22 cellular contexts compared by ENCODE assay signal in the genomic region with DNA sequence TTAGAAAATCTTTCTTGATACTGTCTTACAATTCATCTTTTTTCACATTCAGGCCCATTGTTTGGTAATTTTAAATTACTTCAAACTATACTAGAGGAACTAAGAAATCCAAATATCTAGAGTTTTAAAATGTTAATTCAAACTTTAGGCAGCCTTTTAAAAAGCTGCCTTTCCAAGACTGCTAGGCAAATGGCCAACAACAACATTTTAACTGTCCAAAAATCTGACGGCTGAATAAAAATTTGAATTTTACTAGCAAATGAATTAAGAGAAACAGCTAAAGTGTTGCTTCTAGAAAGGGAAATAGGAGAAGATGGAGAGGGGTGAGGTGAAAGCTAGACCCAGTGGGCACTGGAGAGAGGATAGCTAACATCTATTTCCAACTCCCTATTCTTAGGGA. TPM values are rescaled to one million over a fixed set of nuclear protein-coding genes. Genes with fewer than 3 reads are reported as not detected.
DNase-seq lines count a peak whose midpoint lies in the region; ATAC-seq and TF ChIP-seq lines count a peak whose summit lies in the region.
"Had no signal": no experiment of that assay in that cellular context is flagged by ENCODE, and none has a peak within 500 bp of the region (broad histone marks: within the 10 kb centered on the region; RNA-seq: fewer than 3 reads in every experiment).

No MANE protein-coding gene starts in this region.

- peak overlapping the region; percentile 89 for H3K4me2 ChIP-seq in GM23248 (ENCODE audit: unreplicated experiment)
- peak overlapping the region; percentile 46 for H3K4me2 ChIP-seq in fibroblast of lung (ENCODE audit: extremely low read depth, insufficient read depth, low read length)
- peak overlapping the region; percentile 69 for H3K4me2 ChIP-seq in osteoblast (ENCODE audit: insufficient read depth, low read length)

- H3K4me3 ChIP-seq in GM23248 (peak overlapping the region; percentile 21; the same call in 1 of the 2 replicates), ascending aorta (no peak overlapping the region), fibroblast of lung (replicated peaks in 1 of 4; ENCODE audit: control extremely low read depth in 1 of 4, insufficient read depth in 1 of 4, low read depth in 3 of 4, low read length in 4 of 4) (peak overlapping the region in 1 of 4 experiments; percentile 15), osteoblast (ENCODE audit: insufficient read depth, low read length) (peak overlapping the region; percentile 23), sigmoid colon (no peak overlapping the region)
- H3K4me3 ChIP-seq: esophagus muscularis mucosa, ovary, right lobe of liver had no signal

- no peaks in the 10 kb centered on the region for H3K9me2 ChIP-seq in GM23248 (ENCODE audit: insufficient read depth)

- H3K9ac ChIP-seq in GM23248 = peak overlapping the region; percentile 7
- H3K9ac ChIP-seq in fibroblast of lung (ENCODE audit: insufficient read depth, low read length) = no peak overlapping the region

- H3K4me1 ChIP-seq in GM23248 (ENCODE audit: insufficient read depth) (peaks cover 78% of the 10 kb centered on the region), ascending aorta (no peaks in the 10 kb centered on the region), fibroblast of lung (ENCODE audit: control insufficient read depth, extremely low read depth, insufficient read depth, low read length) (peaks cover 9% of the 10 kb centered on the region), osteoblast (ENCODE audit: insufficient read depth, low read length) (peaks cover 63% of the 10 kb centered on the region), sigmoid colon (peaks cover 0 to 27% (median 12%) of the 10 kb centered on the region in 4 donors)

- H3K9me3 ChIP-seq in GM23248 (ENCODE audit: low read depth) (no peaks in the 10 kb centered on the region), ascending aorta (peaks cover 0 to 4% of the 10 kb centered on the region in 2 donors), fibroblast of lung (ENCODE audit: control insufficient read depth, insufficient read depth, low read depth, low read length) (no peaks in the 10 kb centered on the region), osteoblast (ENCODE audit: low read depth, low read length) (no peaks in the 10 kb centered on the region), sigmoid colon (no peaks in the 10 kb centered on the region)
- H3K9me3 ChIP-seq: esophagus muscularis mucosa, ovary, right lobe of liver had no signal

- no peaks in the 10 kb centered on the region for H4K20me1 ChIP-seq in GM23248 (ENCODE audit: insufficient read depth)
- no peaks in the 10 kb centered on the region for H4K20me1 ChIP-seq in fibroblast of lung (ENCODE audit: control insufficient read depth, extremely low read depth, insufficient read depth, low read length)
- no peaks in the 10 kb centered on the region for H4K20me1 ChIP-seq in osteoblast (ENCODE audit: insufficient read depth, low read length)

- TF ChIP-seq POLR2A in sigmoid colon (IDR thresholded peaks at IDR 0.05) = no peak

- H2AFZ ChIP-seq in GM23248 = no peak overlapping the region
- no peak overlapping the region for H2AFZ ChIP-seq in fibroblast of lung (ENCODE audit: low read length)
- H2AFZ ChIP-seq in osteoblast (ENCODE audit: low read length) = no peak overlapping the region

- H3K27ac ChIP-seq in GM23248 (peak overlapping the region; percentile 62), ascending aorta (peak overlapping the region; percentile 5 to 14), fibroblast of lung (ENCODE audit: insufficient read depth, low read length) (no peak overlapping the region), osteoblast (ENCODE audit: low read depth, low read length) (peak overlapping the region; percentile 74), sigmoid colon (peak overlapping the region in 1 of 4 donors; percentile 21)
- H3K27ac ChIP-seq: esophagus muscularis mucosa, ovary, right lobe of liver had no signal

- 6 to 14% methylated on average over 1 of the region's 1 CpG for WGBS in GM23248 (ENCODE audit: low coverage in 1 of 2, low lambda C conversion rate in 2 of 2, missing lambda C conversion rate in 2 of 2), 2 experiments
- WGBS in sigmoid colon, 2 donors = 68 to 71% methylated on average over 1 of the region's 1 CpG

- H3K36me3 ChIP-seq in GM23248 (ENCODE audit: low read depth) (no peaks in the 10 kb centered on the region), ascending aorta (no peaks in the 10 kb centered on the region), fibroblast of lung (ENCODE audit: control insufficient read depth, insufficient read depth, low read length) (no peaks in the 10 kb centered on the region), osteoblast (ENCODE audit: insufficient read depth, low read length) (no peaks in the 10 kb centered on the region), sigmoid colon (no peaks in the 10 kb centered on the region)
- H3K36me3 ChIP-seq: esophagus muscularis mucosa, ovary, right lobe of liver had no signal

- H3K79me2 ChIP-seq in GM23248 (ENCODE audit: insufficient read depth) (peaks cover 80% of the 10 kb centered on the region), fibroblast of lung (ENCODE audit: control insufficient read depth, insufficient read depth, low read length) (peaks cover 32% of the 10 kb centered on the region), osteoblast (ENCODE audit: insufficient read depth, low read length) (peaks cover 58% of the 10 kb centered on the region)

- no peak for ATAC-seq in HG02798 (IDR thresholded peaks at IDR 0.05; ENCODE audit: poor library complexity, unreplicated experiment)
- ATAC-seq: activated CD8-positive, alpha-beta memory T cell treated with anti-CD3 and anti-CD28 coated beads, Interleukin-2, amount 10 ng/mL, durations not matched to agents 7 days and 5 days had no signal

- DNase-seq in GM23248 = peak; percentile 55
- DNase-seq in ascending aorta (ENCODE audit: low spot score in 2 of 2) = no peak
- peak; percentile 61 to 70 for DNase-seq in fibroblast of lung (ENCODE audit: low read depth in 2 of 2)
- DNase-seq in osteoblast (ENCODE audit: insufficient read length, low spot score, missing footprints) = no peak
- no peak for DNase-seq in NCI-H69 (lab: John Stamatoyannopoulos, UW)
- no peak for DNase-seq in sigmoid colon
- DNase-seq in activated CD4-positive, alpha-beta T cell treated with anti-CD3 and anti-CD28 coated beads for 4 hours = no peak
- DNase-seq: activated CD4-positive, CD25-positive, alpha-beta regulatory T cell treated with anti-CD3 and anti-CD28 coated beads, Interleukin-2, amount 50 U/mL, for 72 hours; activated CD8-positive, alpha-beta memory T cell treated with anti-CD3 and anti-CD28 coated beads, Interleukin-2, amount 10 ng/mL, durations not matched to agents 7 days and 5 days; amniotic stem cell; COR-L47; cortex of kidney; left cardiac atrium; MM.1S; NCI-H187 treated with DMSO at 0.1 percent for 48 hours; NCI-H524; ovary; right lobe of liver; stimulated activated CD4-positive, alpha-beta T cell treated with anti-CD3 and anti-CD28 coated beads, Interleukin-4, amount 100 ng/mL, for 4 hours; stimulated activated CD8-positive, alpha-beta memory T cell treated with anti-CD3 and anti-CD28 coated beads, Interleukin-4, amount 100 ng/mL, for 48 hours had no signal

- H3K27me3 ChIP-seq in GM23248 (replicated peaks; ENCODE audit: insufficient read depth) (no peaks in the 10 kb centered on the region), ascending aorta (no peaks in the 10 kb centered on the region), fibroblast of lung (ENCODE audit: control insufficient read depth, insufficient read depth, low read length) (no peaks in the 10 kb centered on the region), osteoblast (ENCODE audit: insufficient read depth, low read length) (no peaks in the 10 kb centered on the region), sigmoid colon (no peaks in the 10 kb centered on the region)
- H3K27me3 ChIP-seq: esophagus muscularis mucosa, ovary, right lobe of liver had no signal

- TF ChIP-seq CTCF in ascending aorta (IDR thresholded peaks at IDR 0.05) (no peak), fibroblast of lung (conservative IDR thresholded peaks at IDR 0.05 in 1 of 2, IDR thresholded peaks at IDR 0.05 in 1 of 2; ENCODE audit: low read depth in 1 of 2, low read length in 2 of 2) (no peak), osteoblast (IDR thresholded peaks at IDR 0.05; ENCODE audit: extremely low read depth, low read depth, low read length) (no peak), sigmoid colon (IDR thresholded peaks at IDR 0.05) (no peak)

- in situ Hi-C loops in GM23248 (cut with MboI) = no loop called here

- intact Hi-C loops in ascending aorta (cut with DNase I) = no loop called here
- intact Hi-C loops in sigmoid colon (cut with DNase I) = no loop called here

- no peak for TF ChIP-seq EP300 in sigmoid colon (IDR thresholded peaks at IDR 0.05)

- H3F3A ChIP-seq in GM23248 (ENCODE audit: insufficient read depth) = peaks cover 71% of the 10 kb centered on the region

RNA-seq across cellular contexts. Expression of gene DPYD, which starts 17.2 kb away (rescaled TPM):
- total RNA-seq in GM23248 (2014; rRNA removed; shearing (Covaris generic)) = 70.7 and 75.5 TPM in 2 replicates
- polyA plus RNA-seq in GM23248 (2016; fragmentation: Nextera tagmentation; extraction: Ambion mirVana) (38.4 and 38.6 TPM in 2 replicates), fibroblast of lung (25.2 and 32.0 TPM in 2 replicates), sigmoid colon (1 to 10 TPM; 6.0 to 9.8 (median 7.2) TPM)
- total RNA-seq in ascending aorta (22.9 TPM), fibroblast of lung (63.1 and 64.2 TPM in 2 replicates), osteoblast (81.4 and 90.2 TPM in 2 replicates), sigmoid colon (10 to 100 TPM; 40.2 to 56.1 (median 49.3) TPM)
- 22.5 and 25.7 TPM in 2 replicates for polyA plus RNA-seq in fibroblast of lung (2012)
- 16.1 and 24.5 TPM in 2 replicates for polyA minus RNA-seq in fibroblast of lung (ENCODE audit: low replicate concordance)

Comparison
In these comparisons a context has a peak if more than half of its experiments do, and no peak if none do; other contexts are left out.
1. DNase-seq: peak in GM23248 (single experiment) and fibroblast of lung (2 of 2); none in ascending aorta (0 of 2), osteoblast (single experiment), NCI-H69 (single experiment), sigmoid colon (single experiment) and activated CD4-positive, alpha-beta T cell treated with anti-CD3 and anti-CD28 coated beads for 4 hours (0 of 2).
2. H3K4me3 ChIP-seq: peak in GM23248 (single experiment) and osteoblast (single experiment); none in ascending aorta (0 of 2) and sigmoid colon (0 of 4).
3. Peak in every context shown above with its lines, with median percentiles within 50 percentile points of each other: H3K4me2 ChIP-seq.